In the genomic region with DNA sequence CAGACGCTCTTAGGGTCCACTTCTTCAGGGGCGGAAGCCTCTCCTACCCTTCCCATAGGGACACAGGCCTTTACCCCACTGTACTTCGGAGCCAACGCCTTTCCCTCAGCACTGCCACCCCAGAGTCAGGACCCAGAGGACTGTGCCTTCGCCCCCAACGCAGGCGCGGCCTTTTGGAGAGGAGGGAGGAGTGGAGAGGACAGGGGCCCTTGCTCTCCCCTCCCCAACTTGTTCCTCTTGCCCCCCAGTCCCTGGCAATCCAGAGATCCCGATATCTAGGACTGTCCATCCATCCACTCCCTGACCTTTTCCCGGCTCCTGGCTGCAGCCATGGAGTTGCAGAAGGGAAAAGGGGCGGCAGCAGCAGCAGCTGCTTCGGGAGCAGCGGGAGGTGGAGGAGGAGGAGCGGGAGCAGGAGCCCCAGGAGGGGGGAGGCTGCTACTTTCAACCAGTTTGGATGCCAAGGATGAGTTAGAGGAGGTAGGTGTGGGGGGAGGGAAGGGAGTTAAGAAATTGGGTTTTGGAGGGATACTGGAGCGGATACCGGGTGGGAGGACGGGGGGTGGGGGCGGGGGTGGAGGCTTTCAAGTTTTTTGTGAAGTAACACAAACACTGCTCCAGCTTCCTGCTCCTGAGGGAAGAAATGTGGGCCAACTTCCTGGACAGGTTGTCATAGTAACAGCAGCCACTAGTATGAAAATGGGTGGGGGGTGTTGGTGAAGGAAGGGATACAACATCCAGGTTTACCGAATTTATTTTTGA, we compare ENCODE assay signal across 8 cellular contexts. TPM values are rescaled to one million over a fixed set of nuclear protein-coding genes. Genes with fewer than 3 reads are reported as not detected.
DNase-seq lines count a peak whose midpoint lies in the region; ATAC-seq, FAIRE-seq and TF ChIP-seq lines count a peak whose summit lies in the region.

No MANE protein-coding gene starts in this region.

- peak overlapping the region; percentile 92 for H2AFZ ChIP-seq in SK-N-SH (ENCODE audit: low read depth)
- H2AFZ ChIP-seq in K562 (ENCODE audit: low read depth, low read length) = peak overlapping the region; percentile 74

- H4K20me1 ChIP-seq in SK-N-SH (ENCODE audit: insufficient read depth) (no peaks in the 10 kb centered on the region), K562 (replicated peaks; ENCODE audit: control insufficient read depth, insufficient read depth, low read length) (no peaks in the 10 kb centered on the region)

- TF ChIP-seq RAD21 in SK-N-SH (IDR thresholded peaks at IDR 0.05; ENCODE audit: low read length) = no peak
- TF ChIP-seq RAD21 in K562 (CRISPR knock-in tag; conservative IDR thresholded peaks at IDR 0.05 in 1 of 2, IDR thresholded peaks at IDR 0.05 in 1 of 2) = no peak

- BruUV-seq in K562 (replicated peaks; lab: Mats Ljungman, UMichigan) = TSS peak; percentile 89

- H3K9me1 ChIP-seq in K562 (ENCODE audit: control insufficient read depth, insufficient read depth, low read length) = no peaks in the 10 kb centered on the region

- no peaks in the 10 kb centered on the region for H3K27me3 ChIP-seq in HUES48 (ENCODE audit: control insufficient read depth, insufficient read depth, low read length)
- no peaks in the 10 kb centered on the region for H3K27me3 ChIP-seq in SK-N-SH (ENCODE audit: insufficient read depth)
- H3K27me3 ChIP-seq in K562 (ENCODE audit: control insufficient read depth in 2 of 2, insufficient read depth in 2 of 2, low read length in 2 of 2) = no peaks in the 10 kb centered on the region
- no peaks in the 10 kb centered on the region for H3K27me3 ChIP-seq in iPS-20b (ENCODE audit: insufficient read depth, low read length)
- no peaks in the 10 kb centered on the region for H3K27me3 ChIP-seq in skeletal muscle tissue (ENCODE audit: control insufficient read depth in 3 of 3, insufficient read depth in 3 of 3, low read length in 3 of 3)

- no peak for FAIRE-seq in K562 (lab: Jason Lieb, UNC)

- H3K9ac ChIP-seq in HUES48 (ENCODE audit: low read depth, low read length) = peak overlapping the region; percentile 88
- peak overlapping the region; percentile 97 for H3K9ac ChIP-seq in SK-N-SH
- peak overlapping the region; percentile 94 to 100 for H3K9ac ChIP-seq in K562 (ENCODE audit: insufficient read depth in 1 of 2, low read depth in 2 of 2, low read length in 2 of 2)
- peak overlapping the region; percentile 100 for H3K9ac ChIP-seq in iPS-20b (ENCODE audit: low read depth, low read length)
- peak overlapping the region; percentile 100 for H3K9ac ChIP-seq in skeletal muscle tissue (ENCODE audit: low read depth in 1 of 3, low read length in 3 of 3)

- CTCF ChIA-PET in SK-N-SH (lab: Yijun Ruan, JAX) = interaction anchor here (1.0 to 8.6 kb wide), 4 partner anchors 11 to 50 kb away, joined by 3 to 56 read pairs (median 6); partner anchors contain the start of gene NPR1
- CTCF ChIA-PET in K562 (lab: Yijun Ruan, JAX; ENCODE audit: low intra/inter-chr PET ratio) = no interaction called here

- peak; percentile 47 for ATAC-seq in K562
- no peak for ATAC-seq in HG02763 (IDR thresholded peaks at IDR 0.05; ENCODE audit: unreplicated experiment)
- no peak for ATAC-seq in HG03175 (IDR thresholded peaks at IDR 0.05; ENCODE audit: unreplicated experiment)

- TF ChIP-seq POLR2A in K562 (conservative IDR thresholded peaks at IDR 0.05) = no peak

- peak overlapping the region; percentile 99 for H3K4me2 ChIP-seq in SK-N-SH
- H3K4me2 ChIP-seq in K562 (ENCODE audit: insufficient read depth, low read length) = peak overlapping the region; percentile 94

- no peaks in the 10 kb centered on the region for H3K9me2 ChIP-seq in SK-N-SH

- intact Hi-C loops in K562 (cut with micrococcal nuclease) = no loop called here

- H3K27ac ChIP-seq in HUES48 (ENCODE audit: low read depth, low read length) (peak overlapping the region; percentile 97), SK-N-SH (ENCODE audit: low read depth in 2 of 2, low read length in 1 of 2) (peak overlapping the region; percentile 83 to 91), K562 (ENCODE audit: extremely low read depth, low read depth, low read length) (peak overlapping the region; percentile 94), iPS-20b (ENCODE audit: low read length) (peak overlapping the region; percentile 100), skeletal muscle tissue (ENCODE audit: low read depth, low read length) (peak overlapping the region; percentile 99)

- peaks cover 9% of the 10 kb centered on the region; the same call in 1 of the 2 replicates for H3K4me1 ChIP-seq in HUES48 (ENCODE audit: control insufficient read depth, insufficient read depth, low read length)
- peaks cover 9 to 12% of the 10 kb centered on the region in 2 experiments; a peak in 2 of 4 replicates for H3K4me1 ChIP-seq in SK-N-SH (ENCODE audit: control insufficient read depth in 1 of 2, insufficient read depth in 2 of 2, low read depth in 1 of 2, low read length in 1 of 2)
- peaks cover 7 to 11% of the 10 kb centered on the region in 2 experiments; a peak in 4 of 5 replicates for H3K4me1 ChIP-seq in K562 (replicated peaks in 1 of 2; ENCODE audit: control insufficient read depth in 2 of 2, insufficient read depth in 2 of 2, low read length in 2 of 2)
- peaks cover 19% of the 10 kb centered on the region for H3K4me1 ChIP-seq in iPS-20b (ENCODE audit: insufficient read depth, low read length)
- peaks cover 10 to 32% (median 21%) of the 10 kb centered on the region in 3 donors for H3K4me1 ChIP-seq in skeletal muscle tissue (ENCODE audit: control insufficient read depth in 3 of 3, insufficient read depth in 3 of 3, low read length in 3 of 3)

- H3K4me3 ChIP-seq in HUES48 (ENCODE audit: low read depth, low read length) = peak overlapping the region; percentile 86
- H3K4me3 ChIP-seq in SK-N-SH (ENCODE audit: low read depth in 2 of 2, low read length in 1 of 2) = peak overlapping the region; percentile 72 to 97
- peak overlapping the region; percentile 84 for H3K4me3 ChIP-seq in K562
- peak overlapping the region; percentile 99 for H3K4me3 ChIP-seq in iPS-20b (ENCODE audit: low read length)
- peak overlapping the region; percentile 89 to 97 (median 94) for H3K4me3 ChIP-seq in skeletal muscle tissue (ENCODE audit: low read length in 3 of 3)

- peaks cover 29% of the 10 kb centered on the region for H3K79me2 ChIP-seq in SK-N-SH (ENCODE audit: insufficient read depth)
- H3K79me2 ChIP-seq in K562 (ENCODE audit: control insufficient read depth, insufficient read depth, low read length) = peaks cover 15% of the 10 kb centered on the region

- POLR2A ChIA-PET in SK-N-SH (lab: Yijun Ruan, JAX) (interaction anchor here (0.9 to 1.3 kb wide), 4 partner anchors 10 to 262 kb away, joined by 3 to 4 read pairs (median 4); partner anchors contain the start of genes CREB3L4 and RPS27), K562 (lab: Yijun Ruan, JAX) (interaction anchor here (0.5 to 2.2 kb wide), 6 partner anchors 13 to 262 kb away, joined by 3 to 12 read pairs (median 4); partner anchors contain the start of gene RPS27)

- no peak for TF ChIP-seq CTCF in SK-N-SH (IDR thresholded peaks at IDR 0.05)
- TF ChIP-seq CTCF in K562 (IDR thresholded peaks at IDR 0.05 in 2 of 3, conservative IDR thresholded peaks at IDR 0.05 in 1 of 3; ENCODE audit: insufficient read depth in 2 of 3, low read depth in 1 of 3, low read length in 3 of 3) = no peak

- 1% methylated on average over 18 of the region's 19 CpGs for WGBS in SK-N-SH (ENCODE audit: low lambda C conversion rate)
- WGBS in K562 (ENCODE audit: insufficient coverage, low coverage, missing lambda C conversion rate) = 2% methylated on average over 12 of the region's 19 CpGs

- TF ChIP-seq EP300 in SK-N-SH (IDR thresholded peaks at IDR 0.05; ENCODE audit: borderline replicate concordance in 1 of 2, low read depth in 1 of 2, low read length in 1 of 2) (no peak), K562 (IDR thresholded peaks at IDR 0.05; ENCODE audit: low read length) (no peak)

- H3K36me3 ChIP-seq in HUES48 (ENCODE audit: control insufficient read depth, insufficient read depth, low read length) (0 out of 2 replicates have a peak, but pooled peaks cover 10% of the 10 kb centered on the region), SK-N-SH (replicated peaks in 1 of 2; ENCODE audit: control insufficient read depth in 1 of 2, insufficient read depth in 2 of 2, low read length in 1 of 2) (peaks cover 4 to 15% of the 10 kb centered on the region in 2 experiments), K562 (ENCODE audit: control insufficient read depth, insufficient read depth, low read length) (no peaks in the 10 kb centered on the region), iPS-20b (ENCODE audit: insufficient read depth, low read depth, low read length) (peaks cover 17% of the 10 kb centered on the region; the same call in 1 of the 2 replicates), skeletal muscle tissue (ENCODE audit: control insufficient read depth in 3 of 3, insufficient read depth in 3 of 3, low read length in 3 of 3) (no peaks in the 10 kb centered on the region)

- in situ Hi-C loops in K562 (cut with MboI) = no loop called here

- peaks cover 6% of the 10 kb centered on the region for H3F3A ChIP-seq in SK-N-SH (replicated peaks; ENCODE audit: insufficient read depth)

- no peaks in the 10 kb centered on the region for H3K9me3 ChIP-seq in HUES48 (ENCODE audit: control insufficient read depth, insufficient read depth, low read length)
- no peaks in the 10 kb centered on the region for H3K9me3 ChIP-seq in SK-N-SH
- H3K9me3 ChIP-seq in K562 (replicated peaks; ENCODE audit: control insufficient read depth, insufficient read depth, low read depth, low read length) = no peaks in the 10 kb centered on the region
- H3K9me3 ChIP-seq in iPS-20b (ENCODE audit: insufficient read depth, low read depth, low read length) = no peaks in the 10 kb centered on the region
- H3K9me3 ChIP-seq in skeletal muscle tissue (ENCODE audit: control insufficient read depth in 3 of 3, low read length in 3 of 3) = no peaks in the 10 kb centered on the region

- DNase-seq in COR-L47 (lab: John Stamatoyannopoulos, UW) = peak; percentile 66
- DNase-seq in SK-N-SH = peak; percentile 55
- peak; percentile 36 to 49 (median 42) for DNase-seq in K562 (ENCODE audit: extremely low read depth in 1 of 4, low spot score in 3 of 4)

RNA-seq across cellular contexts. Expression of gene INTS3, which starts 0.6 kb away (rescaled TPM):
- polyA plus RNA-seq in SK-N-SH (2012; rRNA removed) = 64.3 and 80.9 TPM in 2 replicates
- 26.1 and 30.5 TPM in 2 replicates for polyA plus RNA-seq in SK-N-SH (2012; cell fraction: cytosol; rRNA removed)
- polyA plus RNA-seq in SK-N-SH (2012; cell fraction: nucleus; rRNA removed) = 414 and 457 TPM in 2 replicates
- 186 and 226 TPM in 2 replicates for total RNA-seq in K562 (2011; cell fraction: chromatin; rRNA removed; ENCODE audit: low replicate concordance)
- total RNA-seq in K562 (2011; cell fraction: nucleolus; rRNA removed) = 87.4 and 90.9 TPM in 2 replicates
- total RNA-seq in K562 (2011; cell fraction: nucleoplasm; rRNA removed) = 121 and 131 TPM in 2 replicates
- 11.4 and 15.5 TPM in 2 replicates for total RNA-seq in K562 (2014; rRNA removed)
- 12.2 and 14.3 TPM in 2 replicates for total RNA-seq in K562 (2014; rRNA removed; fragmentation: Illumina TruSeq; extraction: Trizol)
- total RNA-seq in K562 (2015; rRNA removed; fragmentation: Illumina TruSeq; extraction: Trizol) = 14.9 and 15.6 TPM in 2 replicates
- 23.6 and 24.1 TPM in 2 replicates for total RNA-seq in K562 (2021)
- polyA plus RNA-seq in K562 (2011; rRNA removed) = 16.6 and 35.4 TPM in 2 replicates
- polyA plus RNA-seq in K562 (2011; cell fraction: cytosol; rRNA removed) = 11.3 and 19.7 TPM in 2 replicates
- polyA plus RNA-seq in K562 (2011; cell fraction: nucleus; rRNA removed) = 134 and 147 TPM in 2 replicates
- polyA plus RNA-seq in K562 (2012) = 21.2 and 29.9 TPM in 2 replicates
- polyA plus RNA-seq in K562 (2014; fragmentation: Illumina TruSeq; extraction: Trizol) = 17.2 and 20.4 TPM in 2 replicates
- 1 to 10 TPM; 6.3 to 7.8 TPM for polyA plus RNA-seq in K562 (2014; fragmentation: Nextera tagmentation; extraction: Ambion mirVana)
- polyA plus RNA-seq in K562 (2014; rRNA removed) = 13.2 and 15.3 TPM in 2 replicates
- 26.3 and 30.0 TPM in 2 replicates for polyA minus RNA-seq in K562 (2011; rRNA and poly(A)+ RNA removed)
- 15.4 and 18.2 TPM in 2 replicates for polyA minus RNA-seq in K562 (2011; cell fraction: cytosol; rRNA and poly(A)+ RNA removed)
- 27.9 and 49.8 TPM in 2 replicates for polyA minus RNA-seq in K562 (2011; cell fraction: nucleus; rRNA and poly(A)+ RNA removed)
- 24.0 TPM for total RNA-seq in skeletal muscle tissue

RNA-seq across cellular contexts. Expression of gene SLC27A3, which starts 46.7 kb away (rescaled TPM):
- 7.6 and 9.0 TPM in 2 replicates for polyA plus RNA-seq in SK-N-SH (2012; rRNA removed)
- polyA plus RNA-seq in SK-N-SH (2012; cell fraction: cytosol; rRNA removed) = 3.8 and 4.0 TPM in 2 replicates
- polyA plus RNA-seq in SK-N-SH (2012; cell fraction: nucleus; rRNA removed) = 46.8 and 48.2 TPM in 2 replicates
- total RNA-seq in K562 (2011; cell fraction: chromatin; rRNA removed; ENCODE audit: low replicate concordance) = 12.5 and 30.3 TPM in 2 replicates
- 16.4 and 17.8 TPM in 2 replicates for total RNA-seq in K562 (2011; cell fraction: nucleolus; rRNA removed)
- 10.8 and 15.5 TPM in 2 replicates for total RNA-seq in K562 (2011; cell fraction: nucleoplasm; rRNA removed)
- 1.2 and 4.0 TPM in 2 replicates for total RNA-seq in K562 (2014; rRNA removed)
- total RNA-seq in K562 (2014; rRNA removed; fragmentation: Illumina TruSeq; extraction: Trizol) = 1.6 and 2.6 TPM in 2 replicates
- total RNA-seq in K562 (2015; rRNA removed; fragmentation: Illumina TruSeq; extraction: Trizol) = 2.1 and 3.0 TPM in 2 replicates
- 2.8 and 3.6 TPM in 2 replicates for total RNA-seq in K562 (2021)
- 4.1 and 4.3 TPM in 2 replicates for polyA plus RNA-seq in K562 (2011; rRNA removed)
- 4.4 and 4.6 TPM in 2 replicates for polyA plus RNA-seq in K562 (2011; cell fraction: cytosol; rRNA removed)
- 27.9 and 39.9 TPM in 2 replicates for polyA plus RNA-seq in K562 (2011; cell fraction: nucleus; rRNA removed)
- polyA plus RNA-seq in K562 (2012) = 5.5 and 7.3 TPM in 2 replicates
- polyA plus RNA-seq in K562 (2014; fragmentation: Illumina TruSeq; extraction: Trizol) = 4.7 and 4.9 TPM in 2 replicates
- under 1 TPM; 0.57 to 0.79 TPM for polyA plus RNA-seq in K562 (2014; fragmentation: Nextera tagmentation; extraction: Ambion mirVana)
- 4.3 and 5.2 TPM in 2 replicates for polyA plus RNA-seq in K562 (2014; rRNA removed)
- 3.5 and 3.8 TPM in 2 replicates for polyA minus RNA-seq in K562 (2011; rRNA and poly(A)+ RNA removed)
- 3.2 and 4.8 TPM in 2 replicates for polyA minus RNA-seq in K562 (2011; cell fraction: cytosol; rRNA and poly(A)+ RNA removed)
- 2.7 and 4.0 TPM in 2 replicates for polyA minus RNA-seq in K562 (2011; cell fraction: nucleus; rRNA and poly(A)+ RNA removed)
- total RNA-seq in skeletal muscle tissue = 16.7 TPM

RNA-seq across cellular contexts. Expression of gene NPR1, which starts 50.0 kb away (rescaled TPM):
- polyA plus RNA-seq in SK-N-SH (2012; rRNA removed) = 0.05 and 0.12 TPM in 2 replicates
- polyA plus RNA-seq in SK-N-SH (2012; cell fraction: cytosol; rRNA removed) = 0.01 and 0.08 TPM in 2 replicates
- 0.26 and 0.60 TPM in 2 replicates for polyA plus RNA-seq in SK-N-SH (2012; cell fraction: nucleus; rRNA removed)
- 0.58 TPM in 1 of 2 replicates, not detected in the other for total RNA-seq in K562 (2011; cell fraction: chromatin; rRNA removed; ENCODE audit: low replicate concordance)
- 0.13 and 0.17 TPM in 2 replicates for total RNA-seq in K562 (2011; cell fraction: nucleolus; rRNA removed)
- not detected in 2 replicates for total RNA-seq in K562 (2011; cell fraction: nucleoplasm; rRNA removed)
- total RNA-seq in K562 (2014; rRNA removed) = 0.05 TPM in 1 of 2 replicates, not detected in the other
- not detected in 2 replicates for total RNA-seq in K562 (2014; rRNA removed; fragmentation: Illumina TruSeq; extraction: Trizol)
- total RNA-seq in K562 (2015; rRNA removed; fragmentation: Illumina TruSeq; extraction: Trizol) = not detected in 2 replicates
- total RNA-seq in K562 (2021) = 0.04 and 0.16 TPM in 2 replicates
- polyA plus RNA-seq in K562 (2011; rRNA removed) = 0.06 TPM in 1 of 2 replicates, not detected in the other
- polyA plus RNA-seq in K562 (2011; cell fraction: cytosol; rRNA removed) = 0.12 TPM in 1 of 2 replicates, not detected in the other
- polyA plus RNA-seq in K562 (2011; cell fraction: nucleus; rRNA removed) = 0.06 and 0.26 TPM in 2 replicates
- 0.01 and 0.03 TPM in 2 replicates for polyA plus RNA-seq in K562 (2012)
- not detected in 2 replicates for polyA plus RNA-seq in K562 (2014; fragmentation: Illumina TruSeq; extraction: Trizol)
- polyA plus RNA-seq in K562 (2014; fragmentation: Nextera tagmentation; extraction: Ambion mirVana) = not detected
- polyA plus RNA-seq in K562 (2014; rRNA removed) = not detected in 2 replicates
- not detected in 2 replicates for polyA minus RNA-seq in K562 (2011; rRNA and poly(A)+ RNA removed)
- polyA minus RNA-seq in K562 (2011; cell fraction: cytosol; rRNA and poly(A)+ RNA removed) = 0.48 and 1.6 TPM in 2 replicates
- 0.13 TPM in 1 of 2 replicates, not detected in the other for polyA minus RNA-seq in K562 (2011; cell fraction: nucleus; rRNA and poly(A)+ RNA removed)
- total RNA-seq in skeletal muscle tissue = 11.5 TPM

RNA-seq across cellular contexts. Expression of gene ILF2, which starts 57.7 kb away (rescaled TPM):
- 189 and 236 TPM in 2 replicates for polyA plus RNA-seq in SK-N-SH (2012; rRNA removed)
- polyA plus RNA-seq in SK-N-SH (2012; cell fraction: cytosol; rRNA removed) = 221 and 224 TPM in 2 replicates
- 123 and 180 TPM in 2 replicates for polyA plus RNA-seq in SK-N-SH (2012; cell fraction: nucleus; rRNA removed)
- 167 and 217 TPM in 2 replicates for total RNA-seq in K562 (2011; cell fraction: chromatin; rRNA removed; ENCODE audit: low replicate concordance)
- total RNA-seq in K562 (2011; cell fraction: nucleolus; rRNA removed) = 160 TPM in 2 replicates
- 148 and 169 TPM in 2 replicates for total RNA-seq in K562 (2011; cell fraction: nucleoplasm; rRNA removed)
- 282 and 331 TPM in 2 replicates for total RNA-seq in K562 (2014; rRNA removed)
- total RNA-seq in K562 (2014; rRNA removed; fragmentation: Illumina TruSeq; extraction: Trizol) = 474 and 498 TPM in 2 replicates
- 482 and 491 TPM in 2 replicates for total RNA-seq in K562 (2015; rRNA removed; fragmentation: Illumina TruSeq; extraction: Trizol)
- 313 and 315 TPM in 2 replicates for total RNA-seq in K562 (2021)
- 632 and 726 TPM in 2 replicates for polyA plus RNA-seq in K562 (2011; rRNA removed)
- 415 and 502 TPM in 2 replicates for polyA plus RNA-seq in K562 (2011; cell fraction: cytosol; rRNA removed)
- polyA plus RNA-seq in K562 (2011; cell fraction: nucleus; rRNA removed) = 264 and 364 TPM in 2 replicates
- 325 and 353 TPM in 2 replicates for polyA plus RNA-seq in K562 (2012)
- 544 and 664 TPM in 2 replicates for polyA plus RNA-seq in K562 (2014; fragmentation: Illumina TruSeq; extraction: Trizol)
- polyA plus RNA-seq in K562 (2014; fragmentation: Nextera tagmentation; extraction: Ambion mirVana) = 100 to 1,000 TPM; 459 to 642 TPM
- 305 and 356 TPM in 2 replicates for polyA plus RNA-seq in K562 (2014; rRNA removed)
- polyA minus RNA-seq in K562 (2011; rRNA and poly(A)+ RNA removed) = 480 and 562 TPM in 2 replicates
- 157 and 219 TPM in 2 replicates for polyA minus RNA-seq in K562 (2011; cell fraction: cytosol; rRNA and poly(A)+ RNA removed)
- polyA minus RNA-seq in K562 (2011; cell fraction: nucleus; rRNA and poly(A)+ RNA removed) = 57.8 and 119 TPM in 2 replicates
- total RNA-seq in skeletal muscle tissue = 148 TPM
